In the genomic region with DNA sequence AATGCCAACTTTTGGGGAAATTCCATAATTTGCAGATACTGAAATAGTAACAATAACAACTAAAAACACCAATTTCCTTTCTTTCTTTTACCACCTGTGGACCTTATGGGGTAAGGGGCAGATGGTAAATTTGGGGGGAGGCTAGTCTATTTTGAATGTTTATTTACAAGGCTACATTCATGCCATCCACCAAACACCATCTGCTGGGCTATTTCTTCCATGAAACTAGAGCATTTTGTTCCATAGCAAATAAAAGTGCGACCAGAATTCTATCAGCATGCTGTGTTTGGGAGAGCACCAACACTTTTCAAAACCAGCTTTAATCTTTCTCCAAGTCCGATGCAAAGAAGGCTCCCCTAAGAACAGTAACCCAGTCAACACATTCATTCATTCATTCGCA, we compare ENCODE assay signal across 32 cellular contexts.
"Had no signal": no experiment of that assay in that cellular context is flagged by ENCODE, and none has a peak within 500 bp of the region (broad histone marks: within the 10 kb centered on the region; RNA-seq: fewer than 3 reads in every experiment).

No MANE protein-coding gene starts in this region.

- H3K36me3 ChIP-seq: adrenal gland, gastrocnemius medialis, neutrophil, transverse colon had no signal

- H3K9me3 Mint-ChIP-seq: activated CD4-positive, alpha-beta memory T cell treated with anti-CD3 and anti-CD28 coated beads for 36 hours; activated CD4-positive, alpha-beta T cell treated with anti-CD3 and anti-CD28 coated beads, Interleukin-2, amount 10 ng/mL, durations not matched to agents 24 days and 14 days; activated naive CD4-positive, alpha-beta T cell treated with anti-CD3 and anti-CD28 coated beads for 36 hours; activated naive CD8-positive, alpha-beta T cell treated with anti-CD3 and anti-CD28 coated beads for 36 hours; activated T-helper 1 cell treated with anti-CD3 and anti-CD28 coated beads, Interleukin-12 subunit alpha, Interleukin-12 subunit beta, Interleukin-2, Interleukin-4 antibody, amounts not matched to agents 30 ng/mL and 10 ng/mL and 1 ng/mL, durations not matched to agents 14 hours and 24 hours and 36 hours; effector memory CD8-positive, alpha-beta T cell; memory B cell; natural killer cell had no signal

- H3K4me1 Mint-ChIP-seq: activated CD4-positive, alpha-beta T cell treated with anti-CD3 and anti-CD28 coated beads, Interleukin-2, amount 10 ng/mL, durations not matched to agents 24 days and 14 days; activated naive CD8-positive, alpha-beta T cell treated with anti-CD3 and anti-CD28 coated beads for 36 hours; natural killer cell; T-helper 17 cell had no signal

- DNase-seq: activated CD4-positive, alpha-beta memory T cell treated with anti-CD3 and anti-CD28 coated beads for 36 hours; activated CD4-positive, alpha-beta T cell treated with anti-CD3 and anti-CD28 coated beads, Interleukin-2, amount 10 ng/mL, durations not matched to agents 24 days and 14 days; activated CD4-positive, CD25-positive, alpha-beta regulatory T cell treated with anti-CD3 and anti-CD28 coated beads, Interleukin-2, amount 50 U/mL, for 72 hours; activated CD8-positive, alpha-beta memory T cell treated with anti-CD3 and anti-CD28 coated beads, Interleukin-2, amount 50 U/mL, for 4 hours; activated effector memory CD4-positive, alpha-beta T cell treated with anti-CD3 and anti-CD28 coated beads, Interleukin-2, amount 50 U/mL, for 16 hours; activated naive CD4-positive, alpha-beta T cell treated with anti-CD3 and anti-CD28 coated beads for 36 hours; activated naive CD8-positive, alpha-beta T cell treated with anti-CD3 and anti-CD28 coated beads for 36 hours; activated T-cell treated with anti-CD3 and anti-CD28 coated beads, Interleukin-2, amount 50 U/mL, for 1 hour; adrenal gland; aorta; body of pancreas; cortex of kidney; effector memory CD8-positive, alpha-beta T cell; erythroblast; gastrocnemius medialis; glutamatergic neuron; islet precursor cell; left colon; natural killer cell; stimulated activated CD4-positive, alpha-beta T cell treated with anti-CD3 and anti-CD28 coated beads, Interleukin-12 subunit alpha, Interleukin-12 subunit beta, amount 100 ng/mL, for 4 hours; stimulated activated CD4-positive, alpha-beta T cell treated with anti-CD3 and anti-CD28 coated beads, Interleukin-4, amount 100 ng/mL, for 1 hour; stimulated activated naive CD8-positive, alpha-beta T cell treated with anti-CD3 and anti-CD28 coated beads, Interleukin-15, Interleukin-2, amounts not matched to agents 100 U/mL and 50 U/mL, for 24 hours; T-helper 17 cell; T1000; testis; transverse colon had no signal

- H3K4me3 Mint-ChIP-seq: activated CD4-positive, alpha-beta memory T cell treated with anti-CD3 and anti-CD28 coated beads for 36 hours; activated CD4-positive, alpha-beta T cell treated with anti-CD3 and anti-CD28 coated beads, Interleukin-2, amount 10 ng/mL, durations not matched to agents 24 days and 14 days; activated naive CD4-positive, alpha-beta T cell treated with anti-CD3 and anti-CD28 coated beads for 36 hours; activated naive CD8-positive, alpha-beta T cell treated with anti-CD3 and anti-CD28 coated beads for 36 hours; activated T-helper 1 cell treated with anti-CD3 and anti-CD28 coated beads, Interleukin-12 subunit alpha, Interleukin-12 subunit beta, Interleukin-2, Interleukin-4 antibody, amounts not matched to agents 30 ng/mL and 10 ng/mL and 1 ng/mL, durations not matched to agents 14 hours and 24 hours and 36 hours; effector memory CD8-positive, alpha-beta T cell; memory B cell; natural killer cell; T-helper 17 cell had no signal

- H3K27me3 ChIP-seq: body of pancreas, gastrocnemius medialis, testis, transverse colon had no signal

- H3K4me1 ChIP-seq: adrenal gland, body of pancreas, gastrocnemius medialis, testis, transverse colon had no signal

- H3K36me3 Mint-ChIP-seq: activated CD4-positive, alpha-beta memory T cell treated with anti-CD3 and anti-CD28 coated beads for 36 hours; activated naive CD8-positive, alpha-beta T cell treated with anti-CD3 and anti-CD28 coated beads for 36 hours; memory B cell; natural killer cell had no signal

- H3K4me3 ChIP-seq: adrenal gland, body of pancreas, gastrocnemius medialis, skin epidermis, testis, transverse colon had no signal

- H3K9me3 ChIP-seq: adrenal gland, body of pancreas, gastrocnemius medialis, neutrophil, testis, transverse colon had no signal

- H3K27ac Mint-ChIP-seq: activated CD4-positive, alpha-beta memory T cell treated with anti-CD3 and anti-CD28 coated beads for 36 hours; activated CD4-positive, alpha-beta T cell treated with anti-CD3 and anti-CD28 coated beads, Interleukin-2, amount 10 ng/mL, durations not matched to agents 24 days and 14 days; activated naive CD4-positive, alpha-beta T cell treated with anti-CD3 and anti-CD28 coated beads for 36 hours; activated naive CD8-positive, alpha-beta T cell treated with anti-CD3 and anti-CD28 coated beads for 36 hours; activated T-helper 1 cell treated with anti-CD3 and anti-CD28 coated beads, Interleukin-12 subunit alpha, Interleukin-12 subunit beta, Interleukin-2, Interleukin-4 antibody, amounts not matched to agents 30 ng/mL and 10 ng/mL and 1 ng/mL, durations not matched to agents 14 hours and 24 hours and 36 hours; effector memory CD8-positive, alpha-beta T cell; memory B cell; natural killer cell; progenitor cell of endocrine pancreas; T-helper 17 cell had no signal

- H3K27ac ChIP-seq: adrenal gland, body of pancreas, gastrocnemius medialis, neutrophil, skin epidermis, testis, transverse colon had no signal

- ATAC-seq: body of pancreas; effector memory CD8-positive, alpha-beta T cell; gastrocnemius medialis; left colon; natural killer cell; sciatic nerve; stimulated activated naive CD8-positive, alpha-beta T cell treated with anti-CD3 and anti-CD28 coated beads, Interleukin-15, Interleukin-2, amounts not matched to agents 100 U/mL and 50 U/mL, for 24 hours; T-helper 17 cell had no signal
